Comparison of ENCODE assay signal across 8 cellular contexts in the genomic region with DNA sequence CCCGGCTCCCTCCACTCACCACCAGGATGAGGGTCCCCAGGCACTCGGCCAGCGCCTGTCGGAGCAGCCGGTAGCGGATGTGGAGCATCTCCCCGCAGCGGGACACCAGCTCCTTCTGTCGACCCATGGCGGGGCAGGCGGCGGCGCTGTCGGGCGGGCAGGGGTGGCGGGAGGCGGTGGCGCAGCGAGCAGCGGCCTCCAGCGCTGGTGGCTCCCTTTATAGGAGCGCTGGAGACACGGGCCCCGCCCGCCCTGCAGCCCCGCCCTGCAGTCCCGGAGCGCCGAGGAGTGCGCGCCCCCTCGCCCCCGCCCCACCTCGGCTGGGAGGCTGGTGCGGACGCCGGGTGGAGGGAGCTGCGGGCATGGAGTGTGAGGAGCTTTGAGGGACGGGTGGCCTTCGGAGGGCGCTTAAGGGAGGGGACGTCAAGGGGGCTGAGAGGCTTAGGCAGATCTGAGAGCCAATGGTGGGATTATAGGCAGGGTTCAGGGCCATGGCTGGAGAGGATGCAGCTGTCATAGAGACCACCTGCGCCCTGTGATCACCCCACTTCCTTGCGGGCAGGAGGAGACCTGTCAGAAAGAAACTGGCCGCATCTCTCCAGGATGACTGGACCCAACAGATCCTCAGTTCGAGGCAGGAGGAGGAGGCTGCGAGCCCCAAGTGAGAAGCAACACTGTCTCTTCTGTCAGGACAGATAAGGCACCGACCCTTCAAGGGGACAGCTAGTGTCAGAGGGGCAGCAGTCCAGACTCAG. TPM values are rescaled to one million over a fixed set of nuclear protein-coding genes. Genes with fewer than 3 reads are reported as not detected.
DNase-seq lines count a peak whose midpoint lies in the region; ATAC-seq, FAIRE-seq and TF ChIP-seq lines count a peak whose summit lies in the region.

A gene (minus strand): TSS at position 190 of the 755 bp plus-strand sequence. CDS start 63 bp downstream, at position 127.

- intact Hi-C loops in left lung (cut with DNase I) = no loop called here

- no peaks in the 10 kb centered on the region for H3K9me3 ChIP-seq in left lung

- H3K36me3 ChIP-seq in ACC112 (ENCODE audit: insufficient read depth, low read length) = no peaks in the 10 kb centered on the region
- peaks cover 0 to 11% of the 10 kb centered on the region in 2 donors for H3K36me3 ChIP-seq in left lung

- H3K4me3 Mint-ChIP-seq in WTC11 (peak within 1 kb of the TSS; percentile 80), chondrocyte (ENCODE audit: unreplicated experiment) (peak within 1 kb of the TSS; percentile 79)

- H3K4me1 ChIP-seq in ACC112 (ENCODE audit: control insufficient read depth, insufficient read depth, low read length, unreplicated experiment) (peaks cover 22% of the 10 kb centered on the region), left lung (peaks cover 10 to 30% of the 10 kb centered on the region in 2 donors)

- H3K4me1 Mint-ChIP-seq in WTC11 = peaks cover 38% of the 10 kb centered on the region
- peaks cover 16% of the 10 kb centered on the region for H3K4me1 Mint-ChIP-seq in chondrocyte (ENCODE audit: low read depth)

- DNase-seq in NB4 (ENCODE audit: low read depth) (peak; percentile 97), WTC11 (ENCODE audit: low spot score) (peak; percentile 86), chondrocyte (ENCODE audit: low spot score) (no peak), left lung (peak; percentile 64 to 92), RCC 7860 (ENCODE audit: low spot score) (no peak)
- DNase-seq in stimulated activated CD4-positive, alpha-beta T cell treated with anti-CD3 and anti-CD28 coated beads, Interleukin-4, amount 100 ng/mL, for 1 hour = peak; percentile 67

- peak within 1 kb of the TSS; percentile 68 for H3K4me3 ChIP-seq in ACC112 (ENCODE audit: low read depth, low read length)
- H3K4me3 ChIP-seq in NB4 (ENCODE audit: low read depth, low read length) = peak within 1 kb of the TSS; percentile 62
- peak within 1 kb of the TSS; percentile 45 to 46 for H3K4me3 ChIP-seq in left lung

- H3K27ac Mint-ChIP-seq in WTC11 (no peak within 1 kb of the TSS), chondrocyte (ENCODE audit: unreplicated experiment) (peak within 1 kb of the TSS; percentile 88)

- H3K79me2 ChIP-seq in ACC112 (ENCODE audit: control insufficient read depth, insufficient read depth, low read length, unreplicated experiment) = no peaks in the 10 kb centered on the region

- no peak for TF ChIP-seq POLR2A in NB4 (IDR thresholded peaks at IDR 0.05; ENCODE audit: extremely low read depth, insufficient read length)

- TF ChIP-seq CTCF in NB4 (IDR thresholded peaks at IDR 0.05; ENCODE audit: low read depth, low read length) = peak; percentile 45
- no peak for TF ChIP-seq CTCF in WTC11 (IDR thresholded peaks at IDR 0.05)
- TF ChIP-seq CTCF in chondrocyte (IDR thresholded peaks at IDR 0.05) = peak; percentile 73
- peak; percentile 13 to 15 for TF ChIP-seq CTCF in left lung (IDR thresholded peaks at IDR 0.05)

- ATAC-seq in GM19025 (IDR thresholded peaks at IDR 0.05; ENCODE audit: low read depth, unreplicated experiment) = peak; percentile 10
- ATAC-seq in WTC11 = peak; percentile 81
- peak; percentile 85 for ATAC-seq in left lung

- H3K9me3 Mint-ChIP-seq in WTC11 = no peaks in the 10 kb centered on the region
- no peaks in the 10 kb centered on the region for H3K9me3 Mint-ChIP-seq in chondrocyte (ENCODE audit: low read depth)

- H3K27ac ChIP-seq in ACC112 (ENCODE audit: low read depth, low read length) = no peak within 1 kb of the TSS
- peak within 1 kb of the TSS; percentile 73 to 81 for H3K27ac ChIP-seq in left lung

- POLR2A ChIA-PET in WTC11 (lab: Charles Lee) = interaction anchor here (0.6 to 1.8 kb wide), 4 partner anchors 9 to 77 kb away, joined by 3 to 5 read pairs (median 4); a partner anchor contains a TSS

- CTCF ChIA-PET in WTC11 (lab: Charles Lee) = interaction anchor here (0.6 to 3.4 kb wide), 23 partner anchors 10 to 290 kb away, joined by 3 to 44 read pairs (median 5); a partner anchor contains a TSS

- H3K36me3 Mint-ChIP-seq in WTC11 (no peaks in the 10 kb centered on the region), chondrocyte (ENCODE audit: low read depth) (no peaks in the 10 kb centered on the region)

- H3K27me3 ChIP-seq in ACC112 (ENCODE audit: insufficient read depth, low read length) (no peaks in the 10 kb centered on the region), left lung (peaks cover 0 to 18% of the 10 kb centered on the region in 2 donors)

- H3K27me3 Mint-ChIP-seq in WTC11 (ENCODE audit: low read depth) (peaks cover 28% of the 10 kb centered on the region), chondrocyte (ENCODE audit: low read depth) (no peaks in the 10 kb centered on the region)

- FAIRE-seq in RCC 7860 (lab: Jason Lieb, UNC) = no peak

- peak within 1 kb of the TSS; percentile 62 for H2AFZ ChIP-seq in ACC112 (ENCODE audit: low read length, unreplicated experiment)

TF ChIP-seq in WTC11, 78 proteins besides CTCF, POLR2A, EP300 and RAD21 (continues in another document):
- TF ChIP-seq, protein P1, sequence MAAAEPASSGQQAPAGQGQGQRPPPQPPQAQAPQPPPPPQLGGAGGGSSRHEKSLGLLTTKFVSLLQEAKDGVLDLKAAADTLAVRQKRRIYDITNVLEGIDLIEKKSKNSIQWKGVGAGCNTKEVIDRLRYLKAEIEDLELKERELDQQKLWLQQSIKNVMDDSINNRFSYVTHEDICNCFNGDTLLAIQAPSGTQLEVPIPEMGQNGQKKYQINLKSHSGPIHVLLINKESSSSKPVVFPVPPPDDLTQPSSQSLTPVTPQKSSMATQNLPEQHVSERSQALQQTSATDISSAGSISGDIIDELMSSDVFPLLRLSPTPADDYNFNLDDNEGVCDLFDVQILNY (CRISPR knock-in tag; IDR thresholded peaks at IDR 0.05) = no peak
- no peak for TF ChIP-seq MYBL2 (CRISPR knock-in tag; IDR thresholded peaks at IDR 0.05)
- TF ChIP-seq, protein P2, sequence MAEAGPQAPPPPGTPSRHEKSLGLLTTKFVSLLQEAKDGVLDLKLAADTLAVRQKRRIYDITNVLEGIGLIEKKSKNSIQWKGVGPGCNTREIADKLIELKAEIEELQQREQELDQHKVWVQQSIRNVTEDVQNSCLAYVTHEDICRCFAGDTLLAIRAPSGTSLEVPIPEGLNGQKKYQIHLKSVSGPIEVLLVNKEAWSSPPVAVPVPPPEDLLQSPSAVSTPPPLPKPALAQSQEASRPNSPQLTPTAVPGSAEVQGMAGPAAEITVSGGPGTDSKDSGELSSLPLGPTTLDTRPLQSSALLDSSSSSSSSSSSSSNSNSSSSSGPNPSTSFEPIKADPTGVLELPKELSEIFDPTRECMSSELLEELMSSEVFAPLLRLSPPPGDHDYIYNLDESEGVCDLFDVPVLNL (CRISPR knock-in tag; IDR thresholded peaks at IDR 0.05; ENCODE audit: borderline replicate concordance, low read depth) = no peak
- TF ChIP-seq IRF2 (CRISPR knock-in tag; IDR thresholded peaks at IDR 0.05; ENCODE audit: borderline replicate concordance, low read depth) = no peak
- TF ChIP-seq CREM (CRISPR knock-in tag; IDR thresholded peaks at IDR 0.05) = no peak
- no peak for TF ChIP-seq FOXJ3 (CRISPR knock-in tag; IDR thresholded peaks at IDR 0.05; ENCODE audit: borderline replicate concordance)
- TF ChIP-seq, protein P3, sequence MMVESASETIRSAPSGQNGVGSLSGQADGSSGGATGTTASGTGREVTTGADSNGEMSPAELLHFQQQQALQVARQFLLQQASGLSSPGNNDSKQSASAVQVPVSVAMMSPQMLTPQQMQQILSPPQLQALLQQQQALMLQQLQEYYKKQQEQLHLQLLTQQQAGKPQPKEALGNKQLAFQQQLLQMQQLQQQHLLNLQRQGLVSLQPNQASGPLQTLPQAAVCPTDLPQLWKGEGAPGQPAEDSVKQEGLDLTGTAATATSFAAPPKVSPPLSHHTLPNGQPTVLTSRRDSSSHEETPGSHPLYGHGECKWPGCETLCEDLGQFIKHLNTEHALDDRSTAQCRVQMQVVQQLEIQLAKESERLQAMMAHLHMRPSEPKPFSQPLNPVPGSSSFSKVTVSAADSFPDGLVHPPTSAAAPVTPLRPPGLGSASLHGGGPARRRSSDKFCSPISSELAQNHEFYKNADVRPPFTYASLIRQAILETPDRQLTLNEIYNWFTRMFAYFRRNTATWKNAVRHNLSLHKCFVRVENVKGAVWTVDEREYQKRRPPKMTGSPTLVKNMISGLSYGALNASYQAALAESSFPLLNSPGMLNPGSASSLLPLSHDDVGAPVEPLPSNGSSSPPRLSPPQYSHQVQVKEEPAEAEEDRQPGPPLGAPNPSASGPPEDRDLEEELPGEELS (CRISPR knock-in tag; IDR thresholded peaks at IDR 0.05) = peak; percentile 57; the same call in 1 of the 2 replicates
- TF ChIP-seq ZNF423 (CRISPR knock-in tag; IDR thresholded peaks at IDR 0.05) = no peak
- TF ChIP-seq ETV6 (CRISPR knock-in tag; IDR thresholded peaks at IDR 0.05) = 0 out of 2 replicates have a peak, but pooled peaks have one; percentile 27
- no peak for TF ChIP-seq NR3C1 (CRISPR knock-in tag; conservative IDR thresholded peaks at IDR 0.05; ENCODE audit: low read depth)
- TF ChIP-seq, protein P4, sequence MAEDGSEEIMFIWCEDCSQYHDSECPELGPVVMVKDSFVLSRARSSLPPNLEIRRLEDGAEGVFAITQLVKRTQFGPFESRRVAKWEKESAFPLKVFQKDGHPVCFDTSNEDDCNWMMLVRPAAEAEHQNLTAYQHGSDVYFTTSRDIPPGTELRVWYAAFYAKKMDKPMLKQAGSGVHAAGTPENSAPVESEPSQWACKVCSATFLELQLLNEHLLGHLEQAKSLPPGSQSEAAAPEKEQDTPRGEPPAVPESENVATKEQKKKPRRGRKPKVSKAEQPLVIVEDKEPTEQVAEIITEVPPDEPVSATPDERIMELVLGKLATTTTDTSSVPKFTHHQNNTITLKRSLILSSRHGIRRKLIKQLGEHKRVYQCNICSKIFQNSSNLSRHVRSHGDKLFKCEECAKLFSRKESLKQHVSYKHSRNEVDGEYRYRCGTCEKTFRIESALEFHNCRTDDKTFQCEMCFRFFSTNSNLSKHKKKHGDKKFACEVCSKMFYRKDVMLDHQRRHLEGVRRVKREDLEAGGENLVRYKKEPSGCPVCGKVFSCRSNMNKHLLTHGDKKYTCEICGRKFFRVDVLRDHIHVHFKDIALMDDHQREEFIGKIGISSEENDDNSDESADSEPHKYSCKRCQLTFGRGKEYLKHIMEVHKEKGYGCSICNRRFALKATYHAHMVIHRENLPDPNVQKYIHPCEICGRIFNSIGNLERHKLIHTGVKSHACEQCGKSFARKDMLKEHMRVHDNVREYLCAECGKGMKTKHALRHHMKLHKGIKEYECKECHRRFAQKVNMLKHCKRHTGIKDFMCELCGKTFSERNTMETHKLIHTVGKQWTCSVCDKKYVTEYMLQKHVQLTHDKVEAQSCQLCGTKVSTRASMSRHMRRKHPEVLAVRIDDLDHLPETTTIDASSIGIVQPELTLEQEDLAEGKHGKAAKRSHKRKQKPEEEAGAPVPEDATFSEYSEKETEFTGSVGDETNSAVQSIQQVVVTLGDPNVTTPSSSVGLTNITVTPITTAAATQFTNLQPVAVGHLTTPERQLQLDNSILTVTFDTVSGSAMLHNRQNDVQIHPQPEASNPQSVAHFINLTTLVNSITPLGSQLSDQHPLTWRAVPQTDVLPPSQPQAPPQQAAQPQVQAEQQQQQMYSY (CRISPR knock-in tag; IDR thresholded peaks at IDR 0.05) = no peak

RNA-seq across cellular contexts. Expression of the gene that starts here (rescaled TPM):
- total RNA-seq in WTC11 (2021) = 3.0 to 3.6 TPM (median 3.5 TPM) in 3 replicates
- total RNA-seq in chondrocyte = 3.6 to 4.0 TPM (median 3.6 TPM) in 3 replicates
- 100 to 1,000 TPM; 231 to 265 TPM for total RNA-seq in left lung

Comparison
In these comparisons a context has a peak if more than half of its experiments do, and no peak if none do; other contexts are left out.
1. RNA of the gene that starts here (total RNA-seq): 231 to 265 TPM in left lung; 3.6 to 4.0 TPM in chondrocyte and 3.0 to 3.6 TPM in WTC11; every median in the first group is over 10 times any median in the second.
2. ATAC-seq: peak in every context shown above with its lines; median percentile 85 in left lung; 81 in WTC11; 10 in GM19025.
3. DNase-seq: peak in NB4 (single experiment), WTC11 (single experiment), left lung (2 of 2) and stimulated activated CD4-positive, alpha-beta T cell treated with anti-CD3 and anti-CD28 coated beads, Interleukin-4, amount 100 ng/mL, for 1 hour (single experiment); none in chondrocyte (single experiment) and RCC 7860 (single experiment).
4. Peak in every context shown above with its lines, with median percentiles within 50 percentile points of each other: H3K4me3 ChIP-seq.